9 cellular contexts compared by ENCODE assay signal in genomic region chr9:127938298-127938690, GRCh38. TPM values are rescaled to one million over a fixed set of nuclear protein-coding genes. Genes with fewer than 3 reads are reported as not detected.
DNase-seq lines count a peak whose midpoint lies in the region; ATAC-seq, FAIRE-seq and TF ChIP-seq lines count a peak whose summit lies in the region.
"Had no signal": no experiment of that assay in that cellular context is flagged by ENCODE, and none has a peak within 500 bp of the region (broad histone marks: within the 10 kb centered on the region; RNA-seq: fewer than 3 reads in every experiment).

No MANE protein-coding gene starts in this region.

- no peak for FAIRE-seq in RCC 7860 (lab: Jason Lieb, UNC)

- H3K4me3 ChIP-seq in effector memory CD4-positive, alpha-beta T cell (ENCODE audit: insufficient read depth, low read depth, low read length, poor library complexity, severe bottlenecking) = peak overlapping the region; percentile 52
- H3K4me3 ChIP-seq in mesendoderm (ENCODE audit: low read length) (peak overlapping the region; percentile 35), upper lobe of left lung (peak overlapping the region in 3 of 4 donors; percentile 85 to 91 (median 87))

- peak overlapping the region; percentile 82 for H3K56ac ChIP-seq in mesendoderm (ENCODE audit: low read length)

- H2BK15ac ChIP-seq in mesendoderm (replicated peaks; ENCODE audit: low read depth) = no peak overlapping the region

- H3K36me3 ChIP-seq in effector memory CD4-positive, alpha-beta T cell (ENCODE audit: control insufficient read depth, insufficient read depth, low read length) = peaks cover 31% of the 10 kb centered on the region
- H3K36me3 ChIP-seq in mesendoderm (ENCODE audit: control insufficient read depth, insufficient read depth, low read length) (peaks cover 4% of the 10 kb centered on the region), upper lobe of left lung (peaks cover 0 to 23% (median 9%) of the 10 kb centered on the region in 4 donors)

- no peak for TF ChIP-seq POLR2A in upper lobe of left lung (IDR thresholded peaks at IDR 0.05)

- no peak for TF ChIP-seq CTCF in upper lobe of left lung (IDR thresholded peaks at IDR 0.05)

- H3K9me3 Mint-ChIP-seq in activated T-cell treated with anti-CD3 and anti-CD28 coated beads, Interleukin-2, amount 50 U/mL, for 4 hours = no peaks in the 10 kb centered on the region

- H3K36me3 Mint-ChIP-seq in activated T-cell treated with anti-CD3 and anti-CD28 coated beads, Interleukin-2, amount 50 U/mL, for 4 hours (ENCODE audit: insufficient read depth) = peaks cover 8% of the 10 kb centered on the region

- no peak overlapping the region for H2AK5ac ChIP-seq in mesendoderm (ENCODE audit: low read length)

- H3K23ac ChIP-seq in mesendoderm (ENCODE audit: low read length) = no peak overlapping the region

- H3K18ac ChIP-seq in mesendoderm (ENCODE audit: low read length) = peak overlapping the region; percentile 31

- H3K9me3 ChIP-seq in effector memory CD4-positive, alpha-beta T cell (ENCODE audit: control insufficient read depth, low read length) = no peaks in the 10 kb centered on the region
- H3K9me3 ChIP-seq in upper lobe of left lung = no peaks in the 10 kb centered on the region
- H3K9me3 ChIP-seq: BE2C had no signal

- TF ChIP-seq EP300 in upper lobe of left lung (IDR thresholded peaks at IDR 0.05) = no peak

- peak overlapping the region; percentile 67 for H3K4ac ChIP-seq in mesendoderm (ENCODE audit: low read depth, low read length)

- WGBS in mesendoderm (ENCODE audit: extremely low coverage, insufficient coverage, low lambda C conversion rate) = no CpG with 5 or more reads among the region's 25 CpGs
- WGBS in upper lobe of left lung, 2 donors = 56 to 60% methylated on average over 21 to 25 of the region's 25 CpGs

- peak overlapping the region; percentile 76 for H3K27ac ChIP-seq in effector memory CD4-positive, alpha-beta T cell (ENCODE audit: insufficient read depth, low read length, poor library complexity, severe bottlenecking)
- H3K27ac ChIP-seq in mesendoderm (ENCODE audit: low read depth, low read length) = peak overlapping the region; percentile 9
- H3K27ac ChIP-seq in upper lobe of left lung = peak overlapping the region in 2 of 4 donors; percentile 78 to 82

- peaks cover 37% of the 10 kb centered on the region for H3K4me1 Mint-ChIP-seq in activated T-cell treated with anti-CD3 and anti-CD28 coated beads, Interleukin-2, amount 50 U/mL, for 4 hours (ENCODE audit: low read depth)

- peaks cover 24% of the 10 kb centered on the region for H3K4me1 ChIP-seq in effector memory CD4-positive, alpha-beta T cell (ENCODE audit: control insufficient read depth, insufficient read depth, low read length, poor library complexity, severe bottlenecking)
- H3K4me1 ChIP-seq in mesendoderm (ENCODE audit: control insufficient read depth, low read depth, low read length) (peaks cover 5% of the 10 kb centered on the region), upper lobe of left lung (peaks cover 23 to 50% (median 32%) of the 10 kb centered on the region in 4 donors)

- H2BK120ac ChIP-seq in mesendoderm (ENCODE audit: low read depth, low read length) = no peak overlapping the region

- H3K79me1 ChIP-seq in mesendoderm (ENCODE audit: low read length) = peaks cover 19% of the 10 kb centered on the region

- H3K4me2 ChIP-seq in mesendoderm (ENCODE audit: low read length) = peak overlapping the region; percentile 85

- no peak for ATAC-seq in activated T-cell treated with anti-CD3 and anti-CD28 coated beads, Interleukin-2, amount 50 U/mL, for 4 hours
- ATAC-seq in upper lobe of left lung (ENCODE audit: low FRiP score in 2 of 2) = no peak
- no peak for ATAC-seq in HG03565 (IDR thresholded peaks at IDR 0.05; ENCODE audit: unreplicated experiment)

- DNase-seq in activated T-cell treated with anti-CD3 and anti-CD28 coated beads, Interleukin-2, amount 50 U/mL, for 4 hours = no peak
- no peak for DNase-seq in activated T-cell treated with anti-CD3 and anti-CD28 coated beads, Interleukin-2, amount 50 U/mL, for 48 hours
- no peak for DNase-seq in effector memory CD4-positive, alpha-beta T cell
- DNase-seq in mesendoderm (peak; percentile 76), upper lobe of left lung (peak in 1 of 2 donors; percentile 83), RCC 7860 (ENCODE audit: low spot score) (no peak), cortex of kidney (lab: John Stamatoyannopoulos, UW) (no peak)

- peak overlapping the region; percentile 67 for H3K9ac ChIP-seq in mesendoderm (ENCODE audit: low read length)

- H2BK5ac ChIP-seq in mesendoderm (ENCODE audit: low read length) = no peak overlapping the region

- H4K8ac ChIP-seq in mesendoderm (ENCODE audit: low read depth, low read length) = no peak overlapping the region

- H3K4me3 Mint-ChIP-seq in activated T-cell treated with anti-CD3 and anti-CD28 coated beads, Interleukin-2, amount 50 U/mL, for 4 hours = peak overlapping the region; percentile 45

- no peak overlapping the region for H4K5ac ChIP-seq in mesendoderm (ENCODE audit: low read length)

- H3K27me3 Mint-ChIP-seq in activated T-cell treated with anti-CD3 and anti-CD28 coated beads, Interleukin-2, amount 50 U/mL, for 4 hours (ENCODE audit: low read depth) = no peaks in the 10 kb centered on the region

- H3K27me3 ChIP-seq in effector memory CD4-positive, alpha-beta T cell (replicated peaks; ENCODE audit: control insufficient read depth, insufficient read depth, low read length, poor library complexity, severe bottlenecking) = no peaks in the 10 kb centered on the region
- no peaks in the 10 kb centered on the region for H3K27me3 ChIP-seq in mesendoderm (ENCODE audit: insufficient read depth, low read length, poor library complexity)
- no peaks in the 10 kb centered on the region for H3K27me3 ChIP-seq in upper lobe of left lung
- H3K27me3 ChIP-seq: BE2C had no signal

- H3K79me2 ChIP-seq in mesendoderm (ENCODE audit: control insufficient read depth, insufficient read depth, low read length) = peaks cover 8% of the 10 kb centered on the region

RNA-seq across cellular contexts. Expression of gene DPM2, which starts 0.6 kb away (rescaled TPM):
- total RNA-seq in activated T-cell treated with anti-CD3 and anti-CD28 coated beads, Interleukin-2, amount 50 U/mL, for 4 hours = 10 to 100 TPM; 89.6 to 91.5 (median 89.9) TPM
- polyA plus RNA-seq in mesendoderm (2013, experiment 1 of 2) = 31.9 TPM
- polyA plus RNA-seq in mesendoderm (2013, experiment 2 of 2) = 33.2 TPM
- total RNA-seq in upper lobe of left lung = 10 to 100 TPM; 20.1 to 40.7 (median 25.6) TPM

RNA-seq across cellular contexts. Expression of gene PIP5KL1, which starts 7.7 kb away (rescaled TPM):
- 1 to 10 TPM; 2.3 to 3.5 (median 2.8) TPM for total RNA-seq in activated T-cell treated with anti-CD3 and anti-CD28 coated beads, Interleukin-2, amount 50 U/mL, for 4 hours
- 4.1 TPM for polyA plus RNA-seq in mesendoderm (2013, experiment 1 of 2)
- 3.5 TPM for polyA plus RNA-seq in mesendoderm (2013, experiment 2 of 2)
- 10 to 100 TPM in 3 of 6 donors, 1 to 10 TPM in 3; 4.1 to 38.8 (median 10.0) TPM for total RNA-seq in upper lobe of left lung

RNA-seq across cellular contexts. Expression of gene ST6GALNAC4, which starts 21.5 kb away (rescaled TPM):
- 10 to 100 TPM; 22.0 to 25.7 (median 24.7) TPM for total RNA-seq in activated T-cell treated with anti-CD3 and anti-CD28 coated beads, Interleukin-2, amount 50 U/mL, for 4 hours
- 12.3 TPM for polyA plus RNA-seq in mesendoderm (2013, experiment 1 of 2)
- polyA plus RNA-seq in mesendoderm (2013, experiment 2 of 2) = 14.4 TPM
- 100 to 1,000 TPM in 1 of 6 donors, 10 to 100 TPM in 5; 41.3 to 105 (median 56.2) TPM for total RNA-seq in upper lobe of left lung

RNA-seq across cellular contexts. Expression of gene ST6GALNAC6, which starts 38.9 kb away (rescaled TPM):
- 10 to 100 TPM; 25.9 to 31.5 (median 31.0) TPM for total RNA-seq in activated T-cell treated with anti-CD3 and anti-CD28 coated beads, Interleukin-2, amount 50 U/mL, for 4 hours
- 11.0 TPM for polyA plus RNA-seq in mesendoderm (2013, experiment 1 of 2)
- polyA plus RNA-seq in mesendoderm (2013, experiment 2 of 2) = 11.5 TPM
- 100 to 1,000 TPM in 1 of 6 donors, 10 to 100 TPM in 5; 67.3 to 117 (median 85.2) TPM for total RNA-seq in upper lobe of left lung

RNA-seq across cellular contexts. Expression of gene EEIG1, which starts 42.5 kb away (rescaled TPM):
- 10 to 100 TPM; 75.5 to 87.3 (median 86.0) TPM for total RNA-seq in activated T-cell treated with anti-CD3 and anti-CD28 coated beads, Interleukin-2, amount 50 U/mL, for 4 hours
- polyA plus RNA-seq in mesendoderm (2013, experiment 1 of 2) = 17.5 TPM
- polyA plus RNA-seq in mesendoderm (2013, experiment 2 of 2) = 16.7 TPM
- 10 to 100 TPM; 17.8 to 60.7 (median 48.0) TPM for total RNA-seq in upper lobe of left lung

Comparison
In these comparisons a context has a peak if more than half of its experiments do, and no peak if none do; other contexts are left out.
1. H3K4me3 ChIP-seq: peak in every context shown above with its lines; median percentile 87 in upper lobe of left lung; 52 in effector memory CD4-positive, alpha-beta T cell; 35 in mesendoderm.